Comparison of ENCODE assay signal across 17 cellular contexts in the genomic region with DNA sequence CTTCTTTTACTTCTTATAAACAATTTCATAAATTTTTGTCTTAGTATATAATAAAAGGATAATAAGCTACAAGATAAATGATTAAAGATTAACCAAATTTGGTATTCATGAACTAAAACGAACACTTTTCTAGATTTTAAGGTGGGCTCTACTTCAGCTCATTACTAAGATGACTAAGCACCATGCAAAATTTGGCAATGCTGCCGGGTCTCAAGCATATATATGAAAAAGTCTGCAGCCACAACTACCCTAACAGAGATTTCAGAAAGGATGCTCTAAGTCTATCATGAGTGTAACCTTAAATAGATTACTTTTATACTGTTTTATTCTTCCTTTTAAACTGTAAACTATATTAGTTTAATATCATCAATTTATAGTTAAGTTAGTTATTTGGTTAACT.
DNase-seq lines count a peak whose midpoint lies in the region; ATAC-seq lines count a peak whose summit lies in the region.
"Had no signal": no experiment of that assay in that cellular context is flagged by ENCODE, and none has a peak within 500 bp of the region (broad histone marks: within the 10 kb centered on the region; RNA-seq: fewer than 3 reads in every experiment).

No MANE protein-coding gene starts in this region.

- H3K9ac ChIP-seq in BLaER1 treated with 17β-estradiol and CSF1 and Interleukin-3, amounts not matched to agents 10 nM and 100 nM = no peak overlapping the region
- H3K9ac ChIP-seq: GM23248 had no signal

- peaks cover 93 to 100% (median 99%) of the 10 kb centered on the region in 11 experiments for H3K36me3 ChIP-seq in BLaER1 treated with 17β-estradiol and CSF1 and Interleukin-3, amounts not matched to agents 10 nM and 100 nM

- no peaks in the 10 kb centered on the region for H3K9me3 ChIP-seq in BLaER1 treated with 17β-estradiol and CSF1 and Interleukin-3, amounts not matched to agents 10 nM and 100 nM (replicated peaks in 1 of 11)

- no peaks in the 10 kb centered on the region for H3K27me3 ChIP-seq in BLaER1 treated with 17β-estradiol and CSF1 and Interleukin-3, amounts not matched to agents 10 nM and 100 nM

- peaks cover 0 to 39% (median 14%) of the 10 kb centered on the region in 11 experiments; a peak in 13 of 22 replicates for H4K20me1 ChIP-seq in BLaER1 treated with 17β-estradiol and CSF1 and Interleukin-3, amounts not matched to agents 10 nM and 100 nM

- H3K27ac ChIP-seq in BLaER1 treated with 17β-estradiol and CSF1 and Interleukin-3, amounts not matched to agents 10 nM and 100 nM = peak overlapping the region in 1 of 11 experiments; percentile 13; a peak in 1 of 22 replicates
- H3K27ac ChIP-seq: GM23248 had no signal

- ATAC-seq in GM18868 (IDR thresholded peaks at IDR 0.05; ENCODE audit: unreplicated experiment) (peak; percentile 43), HG02870 (IDR thresholded peaks at IDR 0.05; ENCODE audit: unreplicated experiment) (peak; percentile 69), HG03571 (IDR thresholded peaks at IDR 0.05; ENCODE audit: unreplicated experiment) (peak; percentile 69)
- ATAC-seq: HCT116 had no signal

- H3K4me2 ChIP-seq in BLaER1 treated with 17β-estradiol and CSF1 and Interleukin-3, amounts not matched to agents 10 nM and 100 nM = peak overlapping the region in 6 of 11 experiments; percentile 21 to 52 (median 46); a peak in 10 of 22 replicates

- H3K4me3 ChIP-seq in BLaER1 treated with 17β-estradiol and CSF1 and Interleukin-3, amounts not matched to agents 10 nM and 100 nM = no peak overlapping the region
- H3K4me3 ChIP-seq: GM23248 had no signal

- H3K4me1 ChIP-seq in BLaER1 treated with 17β-estradiol and CSF1 and Interleukin-3, amounts not matched to agents 10 nM and 100 nM = peaks cover 0 to 20% (median 11%) of the 10 kb centered on the region in 10 experiments; a peak in 10 of 20 replicates

- DNase-seq in NCI-H2196 (lab: John Stamatoyannopoulos, UW; ENCODE audit: unreplicated experiment) = no peak
- DNase-seq in COR-L47 (lab: John Stamatoyannopoulos, UW) = no peak
- DNase-seq in NCI-H748 treated with DMSO at 0.1 percent for 48 hours (lab: John Stamatoyannopoulos, UW) = no peak
- DNase-seq: 8988T; AML-193; C1 segment of cervical spinal cord; CD4-positive, alpha-beta T cell; DMS79; GM23248; IMR-90; Kasumi-1; KBM-7 had no signal
